ENCODE assay signal across 19 cellular contexts in the genomic region with DNA sequence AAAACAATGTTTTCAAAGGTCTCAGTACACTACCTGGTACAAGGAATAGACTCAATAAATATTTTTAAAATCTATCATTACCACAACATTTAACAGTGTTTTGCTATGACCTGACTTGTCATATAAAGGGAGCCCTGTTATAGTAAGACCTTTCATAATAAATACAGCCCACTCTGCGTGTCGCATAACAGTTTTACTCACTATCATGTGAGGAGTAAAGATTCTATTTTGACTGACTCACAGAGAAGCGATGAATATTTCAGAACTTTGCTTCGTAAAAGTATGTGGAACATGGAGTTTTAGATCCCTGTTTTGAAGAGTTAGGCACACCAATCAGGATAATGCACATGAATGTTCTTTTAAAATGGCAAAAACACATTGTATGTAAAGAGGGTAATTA.
DNase-seq lines count a peak whose midpoint lies in the region; ATAC-seq and TF ChIP-seq lines count a peak whose summit lies in the region.
"Had no signal": no experiment of that assay in that cellular context is flagged by ENCODE, and none has a peak within 500 bp of the region (broad histone marks: within the 10 kb centered on the region; RNA-seq: fewer than 3 reads in every experiment).

No MANE protein-coding gene starts in this region.

- H3K9me3 ChIP-seq in GM23248 (ENCODE audit: low read depth): no peaks in the 10 kb centered on the region
- H3K9me3 ChIP-seq in osteoblast (ENCODE audit: low read depth, low read length): no peaks in the 10 kb centered on the region
- H3K9me3 ChIP-seq: BLaER1 treated with 17β-estradiol and CSF1 and Interleukin-3, amounts not matched to agents 10 nM and 100 nM had no signal

- in situ Hi-C loops in GM23248 (cut with MboI): no loop called here

- TF ChIP-seq CTCF in choroid plexus epithelial cell (conservative IDR thresholded peaks at IDR 0.05; ENCODE audit: low read depth, low read length): no peak
- no peak for TF ChIP-seq CTCF in osteoblast (IDR thresholded peaks at IDR 0.05; ENCODE audit: extremely low read depth, low read depth, low read length)

- H2AFZ ChIP-seq in GM23248 (peak overlapping the region; percentile 29; the same call in 1 of the 2 replicates), osteoblast (ENCODE audit: low read length) (peak overlapping the region; percentile 39)
- H2AFZ ChIP-seq: GM23338 had no signal

- no peaks in the 10 kb centered on the region for H3K9me2 ChIP-seq in GM23248 (ENCODE audit: insufficient read depth)

- no peak overlapping the region for H3K4me3 ChIP-seq in GM23248
- no peak overlapping the region for H3K4me3 ChIP-seq in choroid plexus epithelial cell (ENCODE audit: low read depth, low read length)
- H3K4me3 ChIP-seq in osteoblast (ENCODE audit: insufficient read depth, low read length): no peak overlapping the region
- H3K4me3 ChIP-seq: BLaER1 treated with 17β-estradiol and CSF1 and Interleukin-3, amounts not matched to agents 10 nM and 100 nM; GM23338 had no signal

- H3K4me1 ChIP-seq in GM23248 (ENCODE audit: insufficient read depth) (no peaks in the 10 kb centered on the region), osteoblast (ENCODE audit: insufficient read depth, low read length) (no peaks in the 10 kb centered on the region)

- H3K79me2 ChIP-seq in GM23248 (ENCODE audit: insufficient read depth) (no peaks in the 10 kb centered on the region), osteoblast (ENCODE audit: insufficient read depth, low read length) (no peaks in the 10 kb centered on the region)

- H3F3A ChIP-seq in GM23248 (ENCODE audit: insufficient read depth): no peaks in the 10 kb centered on the region

- ATAC-seq in HG03571 (IDR thresholded peaks at IDR 0.05; ENCODE audit: unreplicated experiment) (no peak), GM18867 (IDR thresholded peaks at IDR 0.05; ENCODE audit: unreplicated experiment) (no peak)
- ATAC-seq: CD8-positive, alpha-beta T cell; GM23338; HCT116; HepG2 had no signal

- H3K36me3 ChIP-seq in GM23248 (ENCODE audit: low read depth): no peaks in the 10 kb centered on the region
- no peaks in the 10 kb centered on the region for H3K36me3 ChIP-seq in osteoblast (ENCODE audit: insufficient read depth, low read length)
- H3K36me3 ChIP-seq: BLaER1 treated with 17β-estradiol and CSF1 and Interleukin-3, amounts not matched to agents 10 nM and 100 nM had no signal

- 2 to 6% methylated on average over 4 of the region's 4 CpGs for WGBS in GM23248 (ENCODE audit: low coverage in 1 of 2, low lambda C conversion rate in 2 of 2, missing lambda C conversion rate in 2 of 2), 2 experiments

- H3K4me2 ChIP-seq in GM23248 (ENCODE audit: unreplicated experiment) (no peak overlapping the region), osteoblast (ENCODE audit: insufficient read depth, low read length) (no peak overlapping the region)
- H3K4me2 ChIP-seq: BLaER1 treated with 17β-estradiol and CSF1 and Interleukin-3, amounts not matched to agents 10 nM and 100 nM; GM23338 had no signal

- H3K27ac ChIP-seq in GM23248 (no peak overlapping the region), osteoblast (ENCODE audit: low read depth, low read length) (no peak overlapping the region)
- H3K27ac ChIP-seq: BLaER1 treated with 17β-estradiol and CSF1 and Interleukin-3, amounts not matched to agents 10 nM and 100 nM had no signal

- no peaks in the 10 kb centered on the region for H3K27me3 ChIP-seq in GM23248 (replicated peaks; ENCODE audit: insufficient read depth)
- no peaks in the 10 kb centered on the region for H3K27me3 ChIP-seq in osteoblast (ENCODE audit: insufficient read depth, low read length)
- H3K27me3 ChIP-seq: BLaER1 treated with 17β-estradiol and CSF1 and Interleukin-3, amounts not matched to agents 10 nM and 100 nM had no signal

- no peak overlapping the region for H3K9ac ChIP-seq in GM23248
- H3K9ac ChIP-seq: BLaER1 treated with 17β-estradiol and CSF1 and Interleukin-3, amounts not matched to agents 10 nM and 100 nM had no signal

- no peaks in the 10 kb centered on the region for H4K20me1 ChIP-seq in GM23248 (ENCODE audit: insufficient read depth)
- H4K20me1 ChIP-seq in osteoblast (ENCODE audit: insufficient read depth, low read length): no peaks in the 10 kb centered on the region
- H4K20me1 ChIP-seq: BLaER1 treated with 17β-estradiol and CSF1 and Interleukin-3, amounts not matched to agents 10 nM and 100 nM had no signal

- DNase-seq in GM23248 (peak; percentile 43), RPMI7951 (ENCODE audit: low read depth) (peak; percentile 1), choroid plexus epithelial cell (ENCODE audit: low read depth) (peak; percentile 2), osteoblast (ENCODE audit: insufficient read length, low spot score, missing footprints) (no peak), Kasumi-1 (lab: John Stamatoyannopoulos, UW) (no peak)
- DNase-seq: 8988T; CD8-positive, alpha-beta T cell; COR-L47; DMS 273 treated with DMSO at 0.1 percent for 48 hours; DMS53; DND-41; EL; HFFc6 had no signal

Comparison
In these comparisons a context has a peak if more than half of its experiments do, and no peak if none do; other contexts are left out.
1. DNase-seq: peak in GM23248 (single experiment), RPMI7951 (single experiment) and choroid plexus epithelial cell (single experiment); none in osteoblast (single experiment) and Kasumi-1 (0 of 2).